ENCODE assay signal across 16 cellular contexts in the genomic region with DNA sequence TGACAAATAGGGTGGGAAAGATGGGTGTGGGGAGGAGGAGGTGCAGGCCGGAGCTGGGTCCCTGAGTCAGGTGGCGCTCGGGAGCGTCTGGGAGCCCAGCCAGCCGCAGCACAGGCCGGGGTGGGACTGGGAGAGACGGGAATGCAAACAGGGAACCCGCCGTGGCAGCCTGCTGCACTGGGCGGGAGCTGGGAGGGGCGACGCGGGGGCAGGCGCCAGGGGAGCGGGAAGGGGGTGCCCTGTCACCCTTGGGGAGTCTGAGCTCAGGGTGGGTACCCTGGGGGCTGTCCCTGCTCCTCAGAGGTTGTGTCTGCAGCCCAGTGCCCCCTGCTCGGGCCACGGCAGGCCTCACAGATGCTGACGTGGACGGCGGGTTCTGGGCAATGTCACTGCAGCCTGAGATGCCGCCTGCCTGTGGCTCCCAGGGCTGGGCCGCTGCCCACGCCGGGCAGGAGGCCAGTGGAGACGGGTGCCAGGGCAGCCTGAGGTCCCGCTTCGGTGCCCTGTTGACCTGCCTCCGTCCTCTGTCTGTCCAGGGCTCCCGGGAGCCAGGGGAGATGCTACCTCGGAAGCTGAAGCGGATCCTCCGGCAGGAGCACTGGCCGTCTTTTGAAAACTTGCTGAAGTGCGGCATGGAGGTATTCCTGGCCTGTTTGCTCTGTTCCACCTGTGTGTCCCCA. TPM values are rescaled to one million over a fixed set of nuclear protein-coding genes. Genes with fewer than 3 reads are reported as not detected.
DNase-seq lines count a peak whose midpoint lies in the region; ATAC-seq and TF ChIP-seq lines count a peak whose summit lies in the region.
"Had no signal": no experiment of that assay in that cellular context is flagged by ENCODE, and none has a peak within 500 bp of the region (broad histone marks: within the 10 kb centered on the region; RNA-seq: fewer than 3 reads in every experiment).

No MANE protein-coding gene starts in this region.

- peak; percentile 91 to 95 (median 92) for ATAC-seq in heart left ventricle
- ATAC-seq in GM21786 (IDR thresholded peaks at IDR 0.05; ENCODE audit: unreplicated experiment) = no peak
- ATAC-seq: activated CD8-positive, alpha-beta T cell treated with anti-CD3 and anti-CD28 coated beads for 36 hours had no signal

- no peak for TF ChIP-seq POLR2A in heart left ventricle (IDR thresholded peaks at IDR 0.05)
- no peak for TF ChIP-seq POLR2A in transverse colon (IDR thresholded peaks at IDR 0.05)

- TF ChIP-seq CTCF in heart left ventricle (IDR thresholded peaks at IDR 0.05) (no peak), transverse colon (IDR thresholded peaks at IDR 0.05) (no peak)

- intact Hi-C loops in heart left ventricle (cut with DNase I) = loop anchor here in 2 of 10 donors (2.0 to 5.0 kb wide), 2 partner anchors 16 to 51 kb away; a partner anchor contains a TSS
- intact Hi-C loops in transverse colon (cut with DNase I; ENCODE audit: low total_unique reads) = no loop called here

- DNase-seq in DMS53 (lab: John Stamatoyannopoulos, UW) (peak; percentile 23), DMS53 treated with DMSO at 0.1 percent for 48 hours (lab: John Stamatoyannopoulos, UW; ENCODE audit: unreplicated experiment) (no peak), heart left ventricle (peak; percentile 77 to 89 (median 84)), transverse colon (peak; percentile 50), foreskin melanocyte (no peak)
- no peak for DNase-seq in activated effector memory CD4-positive, alpha-beta T cell treated with Interleukin-2 at 50 U/mL for 16 hours
- DNase-seq: 8988T; activated CD8-positive, alpha-beta T cell treated with anti-CD3 and anti-CD28 coated beads for 36 hours; DMS79 treated with DMSO at 0.1 percent for 48 hours; stimulated activated CD4-positive, alpha-beta T cell treated with anti-CD3 and anti-CD28 coated beads, Interleukin-4, amount 100 ng/mL, for 4 hours; trophoblast cell had no signal

- in situ Hi-C loops in transverse colon (cut with MboI; ENCODE audit: low pct_ligation_motif_present in 1 of 4, low pct_unique_long_range_greater_than_20kb in 1 of 4, low sequenced_read_pairs in 3 of 4) = no loop called here

- H3K4me3 ChIP-seq in heart left ventricle (peak overlapping the region in 6 of 12 donors; percentile 14 to 40 (median 30)), mucosa of stomach (ENCODE audit: low read length) (no peak overlapping the region), transverse colon (peak overlapping the region in 2 of 4 donors; percentile 19 to 22)
- H3K4me3 ChIP-seq: neural progenitor cell had no signal

- no peak for TF ChIP-seq EP300 in transverse colon (IDR thresholded peaks at IDR 0.05; ENCODE audit: low read depth)

- 42 to 60% (median 54%) methylated on average over 20 to 34 of the region's 34 CpGs for WGBS in heart left ventricle, 4 donors
- 48 to 57% methylated on average over 7 to 31 of the region's 34 CpGs for WGBS in transverse colon (ENCODE audit: low coverage in 1 of 2), 2 donors

- no peaks in the 10 kb centered on the region for H3K9me3 ChIP-seq in heart left ventricle
- H3K9me3 ChIP-seq in mucosa of stomach (ENCODE audit: control insufficient read depth, low read length) = no peaks in the 10 kb centered on the region
- no peaks in the 10 kb centered on the region for H3K9me3 ChIP-seq in transverse colon
- H3K9me3 ChIP-seq: Peyer's patch had no signal

- H3K36me3 ChIP-seq in heart left ventricle = peaks cover 0 to 32% (median 0%) of the 10 kb centered on the region in 9 donors
- H3K36me3 ChIP-seq in mucosa of stomach (ENCODE audit: control insufficient read depth, insufficient read depth, low read length) = no peaks in the 10 kb centered on the region
- H3K36me3 ChIP-seq in transverse colon = no peaks in the 10 kb centered on the region
- H3K36me3 ChIP-seq: neural progenitor cell, Peyer's patch had no signal

- peak overlapping the region; percentile 43 for H3K9ac ChIP-seq in mucosa of stomach (ENCODE audit: low read length)
- H3K9ac ChIP-seq: neural progenitor cell had no signal

- H3K27ac ChIP-seq in heart left ventricle (peak overlapping the region; percentile 0 to 92 (median 82)), transverse colon (peak overlapping the region; percentile 42 to 69 (median 66))
- H3K27ac ChIP-seq: C4-2B, neural progenitor cell, Peyer's patch had no signal

- H3K4me1 ChIP-seq in heart left ventricle (peaks cover 0 to 17% (median 2%) of the 10 kb centered on the region in 12 donors), mucosa of stomach (ENCODE audit: control insufficient read depth, insufficient read depth, low read length) (peaks cover 18% of the 10 kb centered on the region), transverse colon (peaks cover 4 to 15% (median 8%) of the 10 kb centered on the region in 4 donors)
- H3K4me1 ChIP-seq: neural progenitor cell, Peyer's patch had no signal

- H3K27me3 ChIP-seq in heart left ventricle = no peaks in the 10 kb centered on the region
- no peaks in the 10 kb centered on the region for H3K27me3 ChIP-seq in mucosa of stomach (ENCODE audit: control insufficient read depth, insufficient read depth, low read length)
- H3K27me3 ChIP-seq in transverse colon = peaks cover 13% of the 10 kb centered on the region
- H3K27me3 ChIP-seq: neural progenitor cell, Peyer's patch had no signal

RNA-seq across cellular contexts. Expression of a gene that starts 16.6 kb away (rescaled TPM):
- 1 to 10 TPM; 1.7 to 5.3 (median 2.3) TPM for total RNA-seq in heart left ventricle
- 1 to 10 TPM; 1.4 to 5.8 TPM for polyA plus RNA-seq in heart left ventricle
- total RNA-seq in transverse colon = 1 to 10 TPM; 4.4 to 6.7 (median 5.1) TPM

Comparison
In these comparisons a context has a peak if more than half of its experiments do, and no peak if none do; other contexts are left out.
1. DNase-seq: peak in DMS53 (single experiment), heart left ventricle (5 of 5) and transverse colon (single experiment); none in DMS53 treated with DMSO at 0.1 percent for 48 hours (single experiment), foreskin melanocyte (single experiment) and activated effector memory CD4-positive, alpha-beta T cell treated with Interleukin-2 at 50 U/mL for 16 hours (single experiment).